Comparison of ENCODE assay signal across 21 cellular contexts in genomic region chr10:96421995-96422394, GRCh38.
DNase-seq lines count a peak whose midpoint lies in the region; ATAC-seq and TF ChIP-seq lines count a peak whose summit lies in the region.
"Had no signal": no experiment of that assay in that cellular context is flagged by ENCODE, and none has a peak within 500 bp of the region (broad histone marks: within the 10 kb centered on the region; RNA-seq: fewer than 3 reads in every experiment).

No MANE protein-coding gene starts in this region.

- H3K9me3 ChIP-seq in right atrium auricular region (no peaks in the 10 kb centered on the region), SK-N-MC (ENCODE audit: low read depth, low read length) (no peaks in the 10 kb centered on the region)
- H3K9me3 ChIP-seq: Peyer's patch, SJSA1 had no signal

- no peaks in the 10 kb centered on the region for H3K36me3 Mint-ChIP-seq in mesothelial cell of epicardium
- H3K36me3 Mint-ChIP-seq: CD8-positive, alpha-beta memory T cell had no signal

- H3K4me1 ChIP-seq in right atrium auricular region, result peaks cover 0 to under 1% of the 10 kb centered on the region in 2 donors
- H3K4me1 ChIP-seq: Peyer's patch, SJSA1 had no signal

- no peak for TF ChIP-seq CTCF in right atrium auricular region (IDR thresholded peaks at IDR 0.05)
- TF ChIP-seq CTCF in mesothelial cell of epicardium (IDR thresholded peaks at IDR 0.05; ENCODE audit: unreplicated experiment), result no peak

- H3K27me3 ChIP-seq in right atrium auricular region, result no peaks in the 10 kb centered on the region
- H3K27me3 ChIP-seq: Peyer's patch had no signal

- no peak overlapping the region for H3K4me3 Mint-ChIP-seq in mesothelial cell of epicardium
- H3K4me3 Mint-ChIP-seq: CD8-positive, alpha-beta memory T cell had no signal

- no peak overlapping the region for H3K27ac ChIP-seq in right atrium auricular region
- peak overlapping the region; percentile 81 for H3K27ac ChIP-seq in SK-N-MC
- H3K27ac ChIP-seq: Peyer's patch, SJSA1 had no signal

- ATAC-seq in Right ventricle myocardium inferior (peak; percentile 36), HG03196 (IDR thresholded peaks at IDR 0.05; ENCODE audit: unreplicated experiment) (no peak), GM19328 (IDR thresholded peaks at IDR 0.05; ENCODE audit: unreplicated experiment) (no peak)

- intact Hi-C loops in Right ventricle myocardium inferior (cut with DNase I), result no loop called here

- no peak overlapping the region for H3K9ac ChIP-seq in SK-N-MC (ENCODE audit: insufficient read length)

- H3K4me3 ChIP-seq in right atrium auricular region, result no peak overlapping the region
- H3K4me3 ChIP-seq in SK-N-MC, result no peak overlapping the region; the same call in 1 of the 2 replicates
- H3K4me3 ChIP-seq: Peyer's patch, SJSA1 had no signal

- no peaks in the 10 kb centered on the region for H3K9me3 Mint-ChIP-seq in mesothelial cell of epicardium
- H3K9me3 Mint-ChIP-seq: CD8-positive, alpha-beta memory T cell had no signal

- peak overlapping the region; percentile 61 for H3K27ac Mint-ChIP-seq in mesothelial cell of epicardium
- H3K27ac Mint-ChIP-seq: CD8-positive, alpha-beta memory T cell had no signal

- peaks cover 26% of the 10 kb centered on the region for H3K4me1 Mint-ChIP-seq in mesothelial cell of epicardium
- H3K4me1 Mint-ChIP-seq: CD8-positive, alpha-beta memory T cell had no signal

- peaks cover 26% of the 10 kb centered on the region for H3K27me3 Mint-ChIP-seq in mesothelial cell of epicardium (ENCODE audit: low read depth)

- no peaks in the 10 kb centered on the region for H3K36me3 ChIP-seq in right atrium auricular region
- H3K36me3 ChIP-seq in SK-N-MC (ENCODE audit: insufficient read depth, low read length), result no peaks in the 10 kb centered on the region
- H3K36me3 ChIP-seq: Peyer's patch, SJSA1 had no signal

- DNase-seq in Right ventricle myocardium inferior (ENCODE audit: missing footprints) (no peak), right atrium auricular region (ENCODE audit: low spot score) (no peak), SK-N-MC (ENCODE audit: low read depth, low spot score) (peak; percentile 47), mesothelial cell of epicardium (ENCODE audit: low spot score in 2 of 2, unreplicated experiment in 2 of 2) (no peak), NCI-H82 (lab: John Stamatoyannopoulos, UW) (no peak)
- DNase-seq: 8988T; AML-193; CD8-positive, alpha-beta memory T cell; GDM1; KBM-7; NCI-H1105 treated with DMSO at 0.1 percent for 48 hours; NCI-H2029 treated with DMSO at 0.1 percent for 48 hours; NCI-H2171; NCI-H345; NCI-H524; NCI-H774; Peyer's patch; SW 1271 had no signal
